Comparison of ENCODE assay signal across 5 cellular contexts in the genomic region with DNA sequence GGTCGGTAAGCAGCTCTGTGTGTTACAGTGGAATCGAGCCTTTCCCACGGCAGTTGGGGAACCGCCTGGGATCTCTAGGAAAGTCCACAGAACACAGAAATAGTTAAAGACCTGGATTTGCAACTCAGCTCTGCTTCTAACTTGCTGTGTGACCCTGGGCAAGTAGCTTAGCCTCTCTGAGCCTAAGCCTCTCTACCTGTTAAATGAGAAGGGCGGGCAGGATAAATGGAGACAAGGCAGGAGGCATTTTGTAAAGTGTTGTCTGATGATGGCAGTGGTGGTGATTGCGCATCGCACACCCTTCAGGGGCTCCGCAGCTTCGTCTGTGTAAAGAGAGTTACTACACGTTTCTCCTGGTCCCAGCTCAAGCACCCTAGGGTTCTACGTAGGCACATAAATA. TPM values are rescaled to one million over a fixed set of nuclear protein-coding genes. Genes with fewer than 3 reads are reported as not detected.
"Had no signal": no experiment of that assay in that cellular context is flagged by ENCODE, and none has a peak within 500 bp of the region (broad histone marks: within the 10 kb centered on the region; RNA-seq: fewer than 3 reads in every experiment).

No MANE protein-coding gene starts in this region.

RNA-seq across cellular contexts. Expression of gene CA5A, which starts 28.2 kb away (rescaled TPM):
- total RNA-seq: GM23248, H9, HFFc6, HT1080, IMR-90 had no signal
- polyA plus RNA-seq: GM23248, IMR-90 had no signal
